Comparison of ENCODE assay signal across 8 cellular contexts in the genomic region with DNA sequence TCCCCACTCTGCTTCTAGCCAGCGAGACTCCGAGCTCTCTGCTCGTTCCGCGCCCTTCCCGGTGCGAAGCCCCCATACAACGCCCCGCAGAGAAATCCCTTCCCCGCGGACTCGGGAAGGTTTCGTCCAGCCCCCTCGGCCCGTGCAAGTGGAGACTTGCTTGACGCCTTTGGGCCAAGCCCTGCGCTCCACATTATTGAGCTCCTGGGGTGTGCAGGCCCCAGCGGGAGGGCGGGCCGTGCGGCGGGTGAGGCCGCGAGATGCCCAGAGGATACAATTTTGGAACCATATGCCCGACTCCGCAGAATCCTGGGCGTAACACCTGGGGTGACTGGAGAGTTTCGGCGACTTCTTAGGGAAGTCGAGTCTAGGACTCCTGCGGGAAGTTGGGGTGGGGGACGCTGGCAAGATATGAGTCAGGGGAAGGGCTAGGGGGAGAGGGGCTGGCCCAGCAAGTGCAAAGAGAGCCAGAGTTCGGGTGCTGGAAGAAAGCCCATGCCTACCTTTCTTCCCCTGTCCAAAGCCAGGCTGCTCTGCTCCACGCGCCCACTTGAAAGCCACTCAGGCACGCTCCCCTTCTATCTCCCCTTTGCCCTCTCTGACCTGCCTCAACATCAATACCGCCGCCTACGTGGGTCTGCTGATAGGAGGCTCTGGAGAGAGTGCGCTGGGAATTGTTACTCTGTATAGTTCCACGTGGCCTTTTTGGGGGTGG. TPM values are rescaled to one million over a fixed set of nuclear protein-coding genes. Genes with fewer than 3 reads are reported as not detected.
DNase-seq lines count a peak whose midpoint lies in the region; ATAC-seq and TF ChIP-seq lines count a peak whose summit lies in the region.

No MANE protein-coding gene starts in this region.

- POLR2A ChIA-PET in CD4-positive, alpha-beta T cell (lab: Charles Lee) = interaction anchor here (0.8 to 2.7 kb wide), 6 partner anchors 16 to 32 kb away, joined by 3 to 15 read pairs (median 4); no protein-coding TSS in a partner anchor

- ATAC-seq in CD4-positive, alpha-beta T cell (ENCODE audit: poor library complexity) = no peak
- peak; percentile 4 for ATAC-seq in HG02642 (IDR thresholded peaks at IDR 0.05; ENCODE audit: poor library complexity, unreplicated experiment)
- ATAC-seq in GM21576 (IDR thresholded peaks at IDR 0.05; ENCODE audit: unreplicated experiment) = no peak
- no peak for ATAC-seq in HG02973 (IDR thresholded peaks at IDR 0.05; ENCODE audit: unreplicated experiment)
- no peak for ATAC-seq in HG02678 (IDR thresholded peaks at IDR 0.05; ENCODE audit: unreplicated experiment)

- peaks cover 8% of the 10 kb centered on the region for H3K36me3 Mint-ChIP-seq in CD4-positive, alpha-beta T cell (ENCODE audit: low read depth)
- H3K36me3 Mint-ChIP-seq in chondrocyte (ENCODE audit: low read depth) = no peaks in the 10 kb centered on the region
- no peaks in the 10 kb centered on the region for H3K36me3 Mint-ChIP-seq in nephron (ENCODE audit: low read depth)

- no peak for DNase-seq in CD4-positive, alpha-beta T cell
- peak; percentile 89 for DNase-seq in chondrocyte (ENCODE audit: low spot score)
- DNase-seq in iPS-NIHi7 (ENCODE audit: extremely low spot score) = no peak

- no peaks in the 10 kb centered on the region for H3K9me3 ChIP-seq in CD4-positive, alpha-beta T cell (ENCODE audit: control insufficient read depth, low read length)

- peak overlapping the region; percentile 83 for H3K4me3 Mint-ChIP-seq in CD4-positive, alpha-beta T cell
- H3K4me3 Mint-ChIP-seq in chondrocyte (ENCODE audit: unreplicated experiment) = peak overlapping the region; percentile 60
- peak overlapping the region; percentile 71 to 85 (median 75) for H3K4me3 Mint-ChIP-seq in nephron

- peak overlapping the region; percentile 56 for H3K27ac Mint-ChIP-seq in CD4-positive, alpha-beta T cell
- H3K27ac Mint-ChIP-seq in chondrocyte (ENCODE audit: unreplicated experiment) = peak overlapping the region; percentile 32
- peak overlapping the region in 2 of 3 experiments; percentile 58 to 78 for H3K27ac Mint-ChIP-seq in nephron

- H3K27ac ChIP-seq in CD4-positive, alpha-beta T cell (ENCODE audit: low read depth, low read length) = no peak overlapping the region

- CTCF ChIA-PET in CD4-positive, alpha-beta T cell (lab: Charles Lee) = interaction anchor here (0.8 to 1.5 kb wide), 2 partner anchors 10 to 30 kb away, joined by 4 read pairs; no protein-coding TSS in a partner anchor

- no peaks in the 10 kb centered on the region for H3K27me3 ChIP-seq in CD4-positive, alpha-beta T cell (ENCODE audit: control insufficient read depth, insufficient read depth, low read length)

- peaks cover 22% of the 10 kb centered on the region for H3K4me1 Mint-ChIP-seq in CD4-positive, alpha-beta T cell (ENCODE audit: low read depth)
- H3K4me1 Mint-ChIP-seq in chondrocyte (ENCODE audit: low read depth) = peaks cover 33% of the 10 kb centered on the region
- peaks cover 13% of the 10 kb centered on the region for H3K4me1 Mint-ChIP-seq in nephron

- no peaks in the 10 kb centered on the region for H3K9me3 Mint-ChIP-seq in CD4-positive, alpha-beta T cell
- H3K9me3 Mint-ChIP-seq in chondrocyte (ENCODE audit: low read depth) (no peaks in the 10 kb centered on the region), nephron (peaks cover 7% of the 10 kb centered on the region)

- no peak for TF ChIP-seq CTCF in CD4-positive, alpha-beta T cell (IDR thresholded peaks at IDR 0.05)
- TF ChIP-seq CTCF in chondrocyte (IDR thresholded peaks at IDR 0.05) (no peak), nephron (IDR thresholded peaks at IDR 0.05; ENCODE audit: unreplicated experiment in 3 of 3) (no peak)

- intact Hi-C loops in CD4-positive, alpha-beta T cell (cut with DNase I, micrococcal nuclease) = no loop called here

- H3K27me3 Mint-ChIP-seq in CD4-positive, alpha-beta T cell = no peaks in the 10 kb centered on the region
- no peaks in the 10 kb centered on the region for H3K27me3 Mint-ChIP-seq in chondrocyte (ENCODE audit: low read depth)
- H3K27me3 Mint-ChIP-seq in nephron (ENCODE audit: low read depth) = peaks cover 43% of the 10 kb centered on the region

RNA-seq across cellular contexts. Expression of a gene that starts 1.1 kb away (rescaled TPM):
- total RNA-seq in CD4-positive, alpha-beta T cell = 10 to 100 TPM; 17.3 to 17.4 TPM
- 18.1 to 25.7 TPM (median 22.2 TPM) in 3 replicates for total RNA-seq in chondrocyte

RNA-seq across cellular contexts. Expression of a gene that starts 54.3 kb away (rescaled TPM):
- total RNA-seq in CD4-positive, alpha-beta T cell = 1 to 10 TPM; 6.1 to 6.4 TPM
- total RNA-seq in chondrocyte = 29.2 to 30.9 TPM (median 30.2 TPM) in 3 replicates
